ENCODE assay signal across 18 cellular contexts in the genomic region with DNA sequence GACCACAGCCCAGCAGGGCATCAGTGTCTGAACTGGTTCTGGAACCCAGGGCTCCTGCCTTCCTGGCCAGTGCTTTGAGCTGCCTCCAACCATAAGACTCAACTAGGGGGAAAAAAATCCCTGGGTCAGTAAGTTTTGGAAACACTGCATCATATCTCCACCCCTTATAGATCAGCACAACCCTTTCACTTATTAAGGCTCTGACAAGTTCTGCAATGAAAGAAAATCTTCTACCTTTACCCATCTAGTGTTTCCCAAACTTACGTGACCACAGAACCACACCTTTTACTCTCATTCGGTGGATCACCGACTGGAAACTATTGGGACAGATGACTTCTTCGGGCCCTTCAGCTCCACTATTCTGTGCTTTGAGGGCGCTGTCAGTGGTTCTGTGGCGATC.
"Had no signal": no experiment of that assay in that cellular context is flagged by ENCODE, and none has a peak within 500 bp of the region (broad histone marks: within the 10 kb centered on the region; RNA-seq: fewer than 3 reads in every experiment).

No MANE protein-coding gene starts in this region.

- H3K4me2 ChIP-seq: SK-N-SH had no signal

- DNase-seq: NCI-H1048, NCI-H1105, NCI-H1417, NCI-H1436 treated with DMSO at 0.1 percent for 48 hours, NCI-H1694, NCI-H187 treated with DMSO at 0.1 percent for 48 hours, NCI-H2081, NCI-H2107, NCI-H2227 treated with DMSO at 0.1 percent for 48 hours, NCI-H446, NCI-H510A, NCI-H524 treated with DMSO at 0.1 percent for 48 hours, NCI-H69, NCI-H774, RPMI8226, SHP77, SK-N-SH had no signal

- H3K27ac Mint-ChIP-seq: IgD-negative memory B cell had no signal

- H3K9me3 ChIP-seq: SK-N-SH had no signal

- H3K36me3 Mint-ChIP-seq: IgD-negative memory B cell had no signal

- H3K4me3 Mint-ChIP-seq: IgD-negative memory B cell had no signal

- H3K9me3 Mint-ChIP-seq: IgD-negative memory B cell had no signal

- H3K9ac ChIP-seq: SK-N-SH had no signal
